Comparison of ENCODE assay signal across 24 cellular contexts in genomic region chr9:31236344-31236743, GRCh38.
"Had no signal": no experiment of that assay in that cellular context is flagged by ENCODE, and none has a peak within 500 bp of the region (broad histone marks: within the 10 kb centered on the region; RNA-seq: fewer than 3 reads in every experiment).

No MANE protein-coding gene starts in this region.

- H3K4me1 Mint-ChIP-seq: neural progenitor cell had no signal

- ATAC-seq: effector memory CD8-positive, alpha-beta T cell; foreskin keratinocyte; left cardiac atrium; natural killer cell treated with Interleukin-12 subunit alpha and Interleukin-12 subunit beta and Interleukin-15 and Interleukin-18, amount 100 ng/mL, for 72 hours; pancreas; right cardiac atrium; stimulated activated naive CD8-positive, alpha-beta T cell treated with anti-CD3 and anti-CD28 coated beads, Interleukin-15, Interleukin-2, amounts not matched to agents 100 U/mL and 50 U/mL, for 24 hours had no signal

- FAIRE-seq: kidney, pancreas had no signal

- H3K27me3 Mint-ChIP-seq: dendritic cell treated with granulocyte-macrophage colony-stimulating factor and Interleukin-4, amounts not matched to agents 40 ng/mL and 50 ng/mL, for 4 days; effector memory CD8-positive, alpha-beta T cell; natural killer cell treated with Interleukin-12 subunit alpha and Interleukin-12 subunit beta and Interleukin-15 and Interleukin-18, amount 100 ng/mL, for 72 hours; progenitor cell of endocrine pancreas; type B pancreatic cell had no signal

- DNase-seq: effector memory CD8-positive, alpha-beta T cell; erythroblast; kidney; left cardiac atrium; left ventricle myocardium inferior; mesenchymal stem cell; midbrain; occipital lobe; pancreas; right cardiac atrium; stimulated activated CD4-positive, alpha-beta T cell treated with anti-CD3 and anti-CD28 coated beads, Interleukin-2, amount 100 ng/mL, for 48 hours; stimulated activated naive CD8-positive, alpha-beta T cell treated with anti-CD3 and anti-CD28 coated beads, Interleukin-15, Interleukin-2, amounts not matched to agents 100 U/mL and 50 U/mL, for 24 hours; thyroid gland; uterus had no signal

- H3K4me3 Mint-ChIP-seq: dendritic cell treated with granulocyte-macrophage colony-stimulating factor and Interleukin-4, amounts not matched to agents 40 ng/mL and 50 ng/mL, for 4 days; effector memory CD8-positive, alpha-beta T cell; natural killer cell treated with Interleukin-12 subunit alpha and Interleukin-12 subunit beta and Interleukin-15 and Interleukin-18, amount 100 ng/mL, for 72 hours; neural progenitor cell; type B pancreatic cell had no signal

- H3K4me1 ChIP-seq: left ventricle myocardium inferior, neural progenitor cell, pancreas, suprapubic skin, thyroid gland, uterus had no signal

- H3K27ac Mint-ChIP-seq: dendritic cell treated with granulocyte-macrophage colony-stimulating factor and Interleukin-4, amounts not matched to agents 40 ng/mL and 50 ng/mL, for 4 days; effector memory CD8-positive, alpha-beta T cell; natural killer cell treated with Interleukin-12 subunit alpha and Interleukin-12 subunit beta and Interleukin-15 and Interleukin-18, amount 100 ng/mL, for 72 hours; neural progenitor cell; progenitor cell of endocrine pancreas; type B pancreatic cell had no signal

- H3K4me3 ChIP-seq: hepatocyte, left ventricle myocardium inferior, lung, neural progenitor cell, pancreas, smooth muscle cell, suprapubic skin, thyroid gland, uterus had no signal

- H3K36me3 Mint-ChIP-seq: natural killer cell treated with Interleukin-12 subunit alpha and Interleukin-12 subunit beta and Interleukin-15 and Interleukin-18, amount 100 ng/mL, for 72 hours; neural progenitor cell; type B pancreatic cell had no signal

- H3K36me3 ChIP-seq: left ventricle myocardium inferior, neural progenitor cell, pancreas, suprapubic skin, thyroid gland, uterus had no signal

- H3K9me3 ChIP-seq: left ventricle myocardium inferior, pancreas, suprapubic skin, thyroid gland, uterus had no signal

- H3K27ac ChIP-seq: foreskin keratinocyte, hepatocyte, left ventricle myocardium inferior, neural progenitor cell, pancreas, suprapubic skin, thyroid gland, uterus had no signal

- H3K27me3 ChIP-seq: foreskin keratinocyte, hepatocyte, neural progenitor cell, pancreas, suprapubic skin, thyroid gland, uterus had no signal
